In the genomic region with DNA sequence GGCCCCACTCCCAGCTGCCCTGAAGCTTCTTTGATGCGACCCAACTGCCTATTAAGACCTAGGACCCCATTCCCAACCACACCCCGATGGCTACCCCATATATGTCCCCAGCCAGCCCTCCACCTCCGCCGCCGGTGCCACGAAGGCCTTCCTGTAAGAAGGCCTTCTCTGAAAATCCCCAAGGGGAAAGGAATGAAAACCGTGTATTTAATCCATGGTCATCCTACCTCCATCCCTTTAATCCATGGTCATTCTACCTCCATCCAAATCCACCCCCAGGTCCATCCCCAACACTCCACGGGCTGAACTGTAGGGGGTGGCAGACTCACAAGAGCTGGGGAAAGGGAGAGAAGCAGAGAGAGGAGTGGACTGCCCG, we compare ENCODE assay signal across 20 cellular contexts. TPM values are rescaled to one million over a fixed set of nuclear protein-coding genes. Genes with fewer than 3 reads are reported as not detected.
DNase-seq lines count a peak whose midpoint lies in the region; ATAC-seq and TF ChIP-seq lines count a peak whose summit lies in the region.
"Had no signal": no experiment of that assay in that cellular context is flagged by ENCODE, and none has a peak within 500 bp of the region (broad histone marks: within the 10 kb centered on the region; RNA-seq: fewer than 3 reads in every experiment).

No MANE protein-coding gene starts in this region.

- H3K27ac ChIP-seq in neural progenitor cell (no peak overlapping the region), substantia nigra (ENCODE audit: low read depth, low read length, poor library complexity, severe bottlenecking) (no peak overlapping the region)
- H3K27ac ChIP-seq: dorsolateral prefrontal cortex, parathyroid adenoma, SJCRH30, uterus had no signal

- peaks cover 20% of the 10 kb centered on the region for H3K4me1 ChIP-seq in neural progenitor cell
- H3K4me1 ChIP-seq: SJCRH30 had no signal

- H3K4me1 Mint-ChIP-seq in activated CD8-positive, alpha-beta memory T cell treated with anti-CD3 and anti-CD28 coated beads, Interleukin-2, amount 10 ng/mL, durations not matched to agents 7 days and 5 days: peaks cover 8% of the 10 kb centered on the region
- H3K4me1 Mint-ChIP-seq in neural progenitor cell: peaks cover 19% of the 10 kb centered on the region

- no peaks in the 10 kb centered on the region for H3K9me3 Mint-ChIP-seq in activated CD8-positive, alpha-beta memory T cell treated with anti-CD3 and anti-CD28 coated beads, Interleukin-2, amount 10 ng/mL, durations not matched to agents 7 days and 5 days (ENCODE audit: low read depth)
- H3K9me3 Mint-ChIP-seq in neural progenitor cell: peaks cover 12% of the 10 kb centered on the region
- H3K9me3 Mint-ChIP-seq: stimulated activated naive CD8-positive, alpha-beta T cell treated with anti-CD3 and anti-CD28 coated beads, Interleukin-15, Interleukin-2, amounts not matched to agents 100 ng/mL and 50 ng/mL, for 24 hours had no signal

- peak; percentile 53 for DNase-seq in activated CD8-positive, alpha-beta memory T cell treated with anti-CD3 and anti-CD28 coated beads for 24 hours
- DNase-seq in activated CD8-positive, alpha-beta memory T cell treated with anti-CD3 and anti-CD28 coated beads, Interleukin-2, amount 10 ng/mL, durations not matched to agents 7 days and 5 days: no peak
- DNase-seq in Daoy (ENCODE audit: low read depth) (peak; percentile 27), cardiac fibroblast (ENCODE audit: low read depth in 2 of 2) (no peak), neural progenitor cell (ENCODE audit: low spot score) (peak; percentile 22), NOMO-1 treated with DMSO at 0.1 percent for 48 hours (lab: John Stamatoyannopoulos, UW; ENCODE audit: unreplicated experiment) (no peak), substantia nigra (lab: John Stamatoyannopoulos, UW) (no peak)
- DNase-seq: dorsolateral prefrontal cortex, GOT3, hippocampal formation, left colon, NCI-H1417 treated with DMSO at 0.1 percent for 48 hours, NCI-H345, SJCRH30, T1000, uterus had no signal

- H3K27me3 ChIP-seq in neural progenitor cell: peaks cover 100% of the 10 kb centered on the region
- H3K27me3 ChIP-seq: SJCRH30 had no signal

- no peaks in the 10 kb centered on the region for H3K79me2 ChIP-seq in neural progenitor cell (ENCODE audit: low read depth)
- H3K79me2 ChIP-seq: parathyroid adenoma had no signal

- H4K20me1 ChIP-seq in neural progenitor cell (ENCODE audit: low read depth): peaks cover 55% of the 10 kb centered on the region

- H3K27me3 Mint-ChIP-seq in activated CD8-positive, alpha-beta memory T cell treated with anti-CD3 and anti-CD28 coated beads, Interleukin-2, amount 10 ng/mL, durations not matched to agents 7 days and 5 days: peaks cover 83% of the 10 kb centered on the region
- peaks cover 83% of the 10 kb centered on the region for H3K27me3 Mint-ChIP-seq in neural progenitor cell (ENCODE audit: insufficient read depth, low read depth)

- no peak overlapping the region for H3K9ac ChIP-seq in neural progenitor cell
- H3K9ac ChIP-seq: parathyroid adenoma had no signal

- peaks cover 34% of the 10 kb centered on the region for H3F3A ChIP-seq in neural progenitor cell (ENCODE audit: low read depth)

- CTCF ChIA-PET in activated CD8-positive, alpha-beta memory T cell treated with anti-CD3 and anti-CD28 coated beads, Interleukin-2, amount 10 ng/mL, durations not matched to agents 7 days and 5 days (lab: Charles Lee): no interaction called here

- H2AFZ ChIP-seq in neural progenitor cell (replicated peaks): no peak overlapping the region

- no peak for ATAC-seq in activated CD8-positive, alpha-beta memory T cell treated with anti-CD3 and anti-CD28 coated beads, Interleukin-2, amount 10 ng/mL, durations not matched to agents 7 days and 5 days
- ATAC-seq in GM19463 (IDR thresholded peaks at IDR 0.05; ENCODE audit: unreplicated experiment): no peak
- ATAC-seq: left colon had no signal

- no peaks in the 10 kb centered on the region for H3K9me3 ChIP-seq in neural progenitor cell (ENCODE audit: low read depth)
- H3K9me3 ChIP-seq: SJCRH30, uterus had no signal

- H3K4me3 ChIP-seq in cardiac fibroblast (replicated peaks in 1 of 2; ENCODE audit: low read depth in 2 of 2, low read length in 2 of 2) (no peak overlapping the region), neural progenitor cell (no peak overlapping the region)
- H3K4me3 ChIP-seq: SJCRH30, uterus had no signal

- H3K36me3 ChIP-seq in neural progenitor cell: no peaks in the 10 kb centered on the region
- H3K36me3 ChIP-seq: SJCRH30, uterus had no signal

- peaks cover 2% of the 10 kb centered on the region for H3K36me3 Mint-ChIP-seq in activated CD8-positive, alpha-beta memory T cell treated with anti-CD3 and anti-CD28 coated beads, Interleukin-2, amount 10 ng/mL, durations not matched to agents 7 days and 5 days
- no peaks in the 10 kb centered on the region for H3K36me3 Mint-ChIP-seq in neural progenitor cell

- H3K4me3 Mint-ChIP-seq in activated CD8-positive, alpha-beta memory T cell treated with anti-CD3 and anti-CD28 coated beads, Interleukin-2, amount 10 ng/mL, durations not matched to agents 7 days and 5 days: no peak overlapping the region
- H3K4me3 Mint-ChIP-seq in neural progenitor cell: peak overlapping the region; percentile 30
- H3K4me3 Mint-ChIP-seq: stimulated activated naive CD8-positive, alpha-beta T cell treated with anti-CD3 and anti-CD28 coated beads, Interleukin-15, Interleukin-2, amounts not matched to agents 100 ng/mL and 50 ng/mL, for 24 hours had no signal

- H3K4me2 ChIP-seq in neural progenitor cell: peak overlapping the region; percentile 83

- TF ChIP-seq CTCF in cardiac fibroblast (IDR thresholded peaks at IDR 0.05; ENCODE audit: low read depth, low read length) (peak; percentile 16), neural progenitor cell (IDR thresholded peaks at IDR 0.05) (peak; percentile 15)

- H3K27ac Mint-ChIP-seq in activated CD8-positive, alpha-beta memory T cell treated with anti-CD3 and anti-CD28 coated beads, Interleukin-2, amount 10 ng/mL, durations not matched to agents 7 days and 5 days: no peak overlapping the region
- no peak overlapping the region for H3K27ac Mint-ChIP-seq in neural progenitor cell
- H3K27ac Mint-ChIP-seq: stimulated activated naive CD8-positive, alpha-beta T cell treated with anti-CD3 and anti-CD28 coated beads, Interleukin-15, Interleukin-2, amounts not matched to agents 100 ng/mL and 50 ng/mL, for 24 hours had no signal

RNA-seq across cellular contexts. Expression of a gene that starts 0.5 kb away (rescaled TPM):
- total RNA-seq in activated CD8-positive, alpha-beta memory T cell treated with anti-CD3 and anti-CD28 coated beads, Interleukin-2, amount 10 ng/mL, durations not matched to agents 7 days and 5 days: not detected
- not detected in 2 replicates for total RNA-seq in Daoy (2014; rRNA removed; shearing (Covaris generic))
- total RNA-seq in neural progenitor cell (ENCODE audit: low replicate concordance): not detected in 2 replicates
- total RNA-seq: astrocyte, left colon had no signal

RNA-seq across cellular contexts. Expression of a gene that starts 24.5 kb away (rescaled TPM):
- 10 to 100 TPM; 44.4 TPM for total RNA-seq in activated CD8-positive, alpha-beta memory T cell treated with anti-CD3 and anti-CD28 coated beads, Interleukin-2, amount 10 ng/mL, durations not matched to agents 7 days and 5 days
- total RNA-seq in Daoy (2014; rRNA removed; shearing (Covaris generic)): 0.51 and 0.86 TPM in 2 replicates
- not detected in 2 replicates for total RNA-seq in neural progenitor cell (ENCODE audit: low replicate concordance)

Comparison
In these comparisons a context has a peak if more than half of its experiments do, and no peak if none do; other contexts are left out.
1. DNase-seq: peak in activated CD8-positive, alpha-beta memory T cell treated with anti-CD3 and anti-CD28 coated beads for 24 hours (single experiment), Daoy (single experiment) and neural progenitor cell (single experiment); none in activated CD8-positive, alpha-beta memory T cell treated with anti-CD3 and anti-CD28 coated beads, Interleukin-2, amount 10 ng/mL, durations not matched to agents 7 days and 5 days (single experiment), cardiac fibroblast (0 of 2), NOMO-1 treated with DMSO at 0.1 percent for 48 hours (single experiment) and substantia nigra (0 of 49).
2. RNA of a gene that starts 24.5 kb away (total RNA-seq): 44.4 TPM in activated CD8-positive, alpha-beta memory T cell treated with anti-CD3 and anti-CD28 coated beads, Interleukin-2, amount 10 ng/mL, durations not matched to agents 7 days and 5 days; 0.51 to 0.86 TPM in Daoy and not detected in neural progenitor cell; every median in the first group is over 10 times any median in the second.